ENCODE assay signal across 1 cellular context in the genomic region with DNA sequence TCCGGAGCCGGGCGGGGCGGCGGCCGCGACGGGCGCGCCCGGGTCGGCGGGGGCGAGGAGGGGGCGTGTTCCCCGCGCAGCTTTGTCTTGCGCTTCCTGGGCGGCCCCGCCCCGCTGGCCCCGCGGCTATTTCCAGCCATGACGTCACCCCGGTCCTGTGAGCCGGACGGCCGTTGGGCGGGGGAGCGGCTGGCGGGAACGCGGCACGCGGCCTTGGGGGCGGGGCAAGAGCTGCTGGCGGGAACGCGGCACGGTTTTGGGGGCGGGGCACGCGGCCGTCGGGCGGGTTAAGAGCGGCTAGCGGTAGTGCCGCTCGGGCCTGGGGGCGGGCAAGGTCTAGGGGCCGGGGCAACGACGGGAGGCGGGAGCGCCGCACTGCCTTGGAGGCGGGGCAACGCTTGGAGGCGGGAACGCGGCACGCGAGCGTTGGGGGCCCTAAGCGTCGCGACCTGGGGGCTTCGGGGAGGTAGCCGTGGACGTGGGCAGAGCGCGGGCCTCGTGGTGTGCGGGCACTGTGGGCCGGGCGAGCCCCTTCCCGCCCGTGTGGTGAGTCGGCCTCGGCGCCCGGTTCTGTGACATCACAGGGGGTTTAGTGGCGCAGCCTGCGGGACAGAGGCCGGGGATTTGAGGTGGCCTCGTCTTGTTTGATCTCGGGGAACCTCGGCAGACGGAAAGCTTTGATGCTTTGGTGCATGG.
TF ChIP-seq lines count a peak whose summit lies in the region.

No MANE protein-coding gene starts in this region.

TF ChIP-seq in H1, 55 proteins besides CTCF, POLR2A, EP300 and RAD21 (continued from another document):
- peak; percentile 17; the same call in 1 of the 2 replicates for TF ChIP-seq JUN (IDR thresholded peaks at IDR 0.05; ENCODE audit: low read depth, low read length)
- peak; percentile 71; the same call in 1 of the 2 replicates for TF ChIP-seq EGR1 (IDR thresholded peaks at IDR 0.05; ENCODE audit: borderline replicate concordance, low read depth, low read length)
- TF ChIP-seq, protein P1, sequence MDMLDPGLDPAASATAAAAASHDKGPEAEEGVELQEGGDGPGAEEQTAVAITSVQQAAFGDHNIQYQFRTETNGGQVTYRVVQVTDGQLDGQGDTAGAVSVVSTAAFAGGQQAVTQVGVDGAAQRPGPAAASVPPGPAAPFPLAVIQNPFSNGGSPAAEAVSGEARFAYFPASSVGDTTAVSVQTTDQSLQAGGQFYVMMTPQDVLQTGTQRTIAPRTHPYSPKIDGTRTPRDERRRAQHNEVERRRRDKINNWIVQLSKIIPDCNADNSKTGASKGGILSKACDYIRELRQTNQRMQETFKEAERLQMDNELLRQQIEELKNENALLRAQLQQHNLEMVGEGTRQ (IDR thresholded peaks at IDR 0.05; ENCODE audit: low read length), result no peak
- TF ChIP-seq, protein P2, sequence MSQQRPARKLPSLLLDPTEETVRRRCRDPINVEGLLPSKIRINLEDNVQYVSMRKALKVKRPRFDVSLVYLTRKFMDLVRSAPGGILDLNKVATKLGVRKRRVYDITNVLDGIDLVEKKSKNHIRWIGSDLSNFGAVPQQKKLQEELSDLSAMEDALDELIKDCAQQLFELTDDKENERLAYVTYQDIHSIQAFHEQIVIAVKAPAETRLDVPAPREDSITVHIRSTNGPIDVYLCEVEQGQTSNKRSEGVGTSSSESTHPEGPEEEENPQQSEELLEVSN (IDR thresholded peaks at IDR 0.05), result peak; percentile 99
- TF ChIP-seq KDM4A (IDR thresholded peaks at IDR 0.05; ENCODE audit: low read depth, low read length, severe bottlenecking), result no peak
- no peak; the same call in 1 of the 2 replicates for TF ChIP-seq PHF8 (conservative IDR thresholded peaks at IDR 0.05; ENCODE audit: low read depth, low read length)
TF ChIP-seq in H1: peak in this region for 7.
